ENCODE assay signal across 9 cellular contexts in genomic region chr20:64161595-64162238, GRCh38. TPM values are rescaled to one million over a fixed set of nuclear protein-coding genes. Genes with fewer than 3 reads are reported as not detected.
DNase-seq lines count a peak whose midpoint lies in the region; ATAC-seq, FAIRE-seq and TF ChIP-seq lines count a peak whose summit lies in the region.
"Had no signal": no experiment of that assay in that cellular context is flagged by ENCODE, and none has a peak within 500 bp of the region (broad histone marks: within the 10 kb centered on the region; RNA-seq: fewer than 3 reads in every experiment).

No MANE protein-coding gene starts in this region.

- 17 to 48% methylated on average over 11 to 29 of the region's 29 CpGs for WGBS in transverse colon (ENCODE audit: low coverage in 1 of 2), 2 donors

- H3K4me3 Mint-ChIP-seq in activated naive CD8-positive, alpha-beta T cell treated with anti-CD3 and anti-CD28 coated beads for 36 hours: no peak overlapping the region
- no peak overlapping the region for H3K4me3 Mint-ChIP-seq in immature natural killer cell

- H3K4me1 ChIP-seq in transverse colon: no peaks in the 10 kb centered on the region

- no peak for DNase-seq in D721Med (ENCODE audit: insufficient read length, low spot score)
- DNase-seq in LoVo (ENCODE audit: low spot score): peak; percentile 3
- DNase-seq in activated naive CD8-positive, alpha-beta T cell treated with anti-CD3 and anti-CD28 coated beads for 36 hours: peak; percentile 40
- peak in 2 of 3 donors; percentile 21 to 26 for DNase-seq in immature natural killer cell
- peak; percentile 18 for DNase-seq in transverse colon
- no peak for DNase-seq in NCI-H1436 (lab: John Stamatoyannopoulos, UW)

- H3K27ac ChIP-seq in transverse colon: no peak overlapping the region

- no peak for TF ChIP-seq EP300 in transverse colon (IDR thresholded peaks at IDR 0.05; ENCODE audit: low read depth)

- no peaks in the 10 kb centered on the region for H3K9me3 Mint-ChIP-seq in activated naive CD8-positive, alpha-beta T cell treated with anti-CD3 and anti-CD28 coated beads for 36 hours
- no peaks in the 10 kb centered on the region for H3K9me3 Mint-ChIP-seq in immature natural killer cell

- peak; percentile 16 for FAIRE-seq in D721Med (lab: Jason Lieb, UNC)

- H3K9me3 ChIP-seq in transverse colon: no peaks in the 10 kb centered on the region

- no peak for ATAC-seq in HG03108 (IDR thresholded peaks at IDR 0.05; ENCODE audit: unreplicated experiment)
- no peak for ATAC-seq in HG03159 (IDR thresholded peaks at IDR 0.05; ENCODE audit: unreplicated experiment)
- ATAC-seq: HCT116 had no signal

- no peaks in the 10 kb centered on the region for H3K4me1 Mint-ChIP-seq in activated naive CD8-positive, alpha-beta T cell treated with anti-CD3 and anti-CD28 coated beads for 36 hours
- no peaks in the 10 kb centered on the region for H3K4me1 Mint-ChIP-seq in immature natural killer cell

- H3K4me3 ChIP-seq in transverse colon: no peak overlapping the region

- H3K27ac Mint-ChIP-seq in activated naive CD8-positive, alpha-beta T cell treated with anti-CD3 and anti-CD28 coated beads for 36 hours: no peak overlapping the region
- H3K27ac Mint-ChIP-seq in immature natural killer cell: no peak overlapping the region

- peaks cover 87% of the 10 kb centered on the region for H3K27me3 ChIP-seq in transverse colon

- intact Hi-C loops in transverse colon (cut with DNase I; ENCODE audit: low total_unique reads): no loop called here

- peaks cover 73% of the 10 kb centered on the region for H3K27me3 Mint-ChIP-seq in activated naive CD8-positive, alpha-beta T cell treated with anti-CD3 and anti-CD28 coated beads for 36 hours
- H3K27me3 Mint-ChIP-seq in immature natural killer cell (ENCODE audit: low read depth in 3 of 3): peaks cover 8 to 21% (median 10%) of the 10 kb centered on the region in 3 donors

- no peaks in the 10 kb centered on the region for H3K36me3 Mint-ChIP-seq in activated naive CD8-positive, alpha-beta T cell treated with anti-CD3 and anti-CD28 coated beads for 36 hours
- H3K36me3 Mint-ChIP-seq in immature natural killer cell: no peaks in the 10 kb centered on the region

- TF ChIP-seq CTCF in D721Med (IDR thresholded peaks at IDR 0.05; ENCODE audit: insufficient read depth, missing control alignments) (no peak), transverse colon (IDR thresholded peaks at IDR 0.05) (no peak)

- in situ Hi-C loops in transverse colon (cut with MboI; ENCODE audit: low pct_ligation_motif_present in 1 of 4, low pct_unique_long_range_greater_than_20kb in 1 of 4, low sequenced_read_pairs in 3 of 4): no loop called here

- no peak for TF ChIP-seq POLR2A in transverse colon (IDR thresholded peaks at IDR 0.05)

- H3K36me3 ChIP-seq in transverse colon: no peaks in the 10 kb centered on the region

RNA-seq across cellular contexts. Expression of gene MYT1, which starts 2.5 kb away (rescaled TPM):
- total RNA-seq in activated naive CD8-positive, alpha-beta T cell treated with anti-CD3 and anti-CD28 coated beads for 36 hours: under 1 TPM in 1 of 2 experiments, not detected in 1; 0.44 TPM
- polyA plus RNA-seq in immature natural killer cell: not detected
- total RNA-seq in transverse colon: under 1 TPM in 2 of 4 donors, not detected in 2; 0.16 to 0.55 TPM

RNA-seq across cellular contexts. Expression of gene NPBWR2, which starts 54.4 kb away (rescaled TPM):
- not detected for total RNA-seq in activated naive CD8-positive, alpha-beta T cell treated with anti-CD3 and anti-CD28 coated beads for 36 hours
- not detected for polyA plus RNA-seq in immature natural killer cell
- not detected for total RNA-seq in transverse colon

Comparison
In these comparisons a context has a peak if more than half of its experiments do, and no peak if none do; other contexts are left out.
1. DNase-seq: peak in LoVo (single experiment), activated naive CD8-positive, alpha-beta T cell treated with anti-CD3 and anti-CD28 coated beads for 36 hours (single experiment), immature natural killer cell (2 of 3) and transverse colon (single experiment); none in D721Med (single experiment) and NCI-H1436 (single experiment).